9 cellular contexts compared by ENCODE assay signal in genomic region chr11:73271936-73272679, GRCh38. TPM values are rescaled to one million over a fixed set of nuclear protein-coding genes. Genes with fewer than 3 reads are reported as not detected.
A peak's percentile ranks its signal among the peaks of the same experiment; 100 is the strongest.
DNase-seq lines count a peak whose midpoint lies in the region; ATAC-seq, FAIRE-seq and TF ChIP-seq lines count a peak whose summit lies in the region.
"Had no signal": no experiment of that assay in that cellular context is flagged by ENCODE, and none has a peak within 500 bp of the region (broad histone marks: within the 10 kb centered on the region; RNA-seq: fewer than 3 reads in every experiment).

TSS of gene P2RY6 (plus strand) at chr11:73272338. CDS start at chr11:73296519, 24,181 bp downstream.

- H3K4me3 ChIP-seq in MM.1S (ENCODE audit: low read length) (peak within 1 kb of the TSS; percentile 48), brain microvascular endothelial cell (ENCODE audit: low read depth, low read length) (no peak within 1 kb of the TSS)

- no peaks in the 10 kb centered on the region for H4K20me1 ChIP-seq in MM.1S (ENCODE audit: insufficient read depth, low read length)

- H3K9ac ChIP-seq in MM.1S (ENCODE audit: low read length) = peak within 1 kb of the TSS; percentile 69

- DNase-seq in COLO829 (ENCODE audit: low spot score) (peak; percentile 47), MM.1S (peak; percentile 87), WTC11 (ENCODE audit: low spot score) (peak; percentile 13), kidney tubule cell (ENCODE audit: low spot score) (peak; percentile 62), brain microvascular endothelial cell (no peak), GM19239 (ENCODE audit: insufficient read length, low spot score) (no peak)
- no peak for DNase-seq in stimulated activated naive CD8-positive, alpha-beta T cell treated with anti-CD3 and anti-CD28 coated beads, Interleukin-15, Interleukin-2, amounts not matched to agents 100 U/mL and 50 U/mL, for 24 hours
- DNase-seq in stimulated activated effector memory CD8-positive, alpha-beta T cell treated with anti-CD3 and anti-CD28 coated beads, Interleukin-12 subunit alpha, Interleukin-12 subunit beta, amount 100 ng/mL, for 72 hours (ENCODE audit: low spot score in 2 of 2) = no peak

- H3K27me3 ChIP-seq in MM.1S (replicated peaks; ENCODE audit: insufficient read depth, low read length) (no peaks in the 10 kb centered on the region), brain microvascular endothelial cell (replicated peaks) (no peaks in the 10 kb centered on the region)

- H3K9me2 ChIP-seq in MM.1S (replicated peaks; ENCODE audit: insufficient read depth, low read length) = no peaks in the 10 kb centered on the region

- no peaks in the 10 kb centered on the region for H3K9me3 Mint-ChIP-seq in WTC11
- H3K9me3 Mint-ChIP-seq in stimulated activated effector memory CD8-positive, alpha-beta T cell treated with anti-CD3 and anti-CD28 coated beads, Interleukin-12 subunit alpha, Interleukin-12 subunit beta, amount 100 ng/mL, for 72 hours = no peaks in the 10 kb centered on the region
- H3K9me3 Mint-ChIP-seq: activated naive CD4-positive, alpha-beta T cell treated with anti-CD3 and anti-CD28 coated beads, Interleukin-2, amount 50 U/mL, for 24 hours had no signal

- POLR2A ChIA-PET in WTC11 (lab: Charles Lee) = interaction anchor here (0.5 kb wide), 1 partner anchor 65 kb away, joined by 3 read pairs; no protein-coding TSS in a partner anchor

- H2AFZ ChIP-seq in MM.1S (ENCODE audit: low read length) = peak within 1 kb of the TSS; percentile 37; the same call in 1 of the 2 replicates

- peaks cover 34% of the 10 kb centered on the region for H3K4me1 Mint-ChIP-seq in WTC11
- H3K4me1 Mint-ChIP-seq in stimulated activated effector memory CD8-positive, alpha-beta T cell treated with anti-CD3 and anti-CD28 coated beads, Interleukin-12 subunit alpha, Interleukin-12 subunit beta, amount 100 ng/mL, for 72 hours = no peaks in the 10 kb centered on the region
- H3K4me1 Mint-ChIP-seq: activated naive CD4-positive, alpha-beta T cell treated with anti-CD3 and anti-CD28 coated beads, Interleukin-2, amount 50 U/mL, for 24 hours had no signal

- TF ChIP-seq CTCF in MM.1S (IDR thresholded peaks at IDR 0.05; ENCODE audit: low read length) (no peak), WTC11 (IDR thresholded peaks at IDR 0.05) (no peak), brain microvascular endothelial cell (IDR thresholded peaks at IDR 0.05; ENCODE audit: low read depth, low read length, missing control alignments) (no peak)

- no peak within 1 kb of the TSS; the same call in 1 of the 2 replicates for H3K27ac Mint-ChIP-seq in WTC11
- no peak within 1 kb of the TSS for H3K27ac Mint-ChIP-seq in stimulated activated effector memory CD8-positive, alpha-beta T cell treated with anti-CD3 and anti-CD28 coated beads, Interleukin-12 subunit alpha, Interleukin-12 subunit beta, amount 100 ng/mL, for 72 hours
- H3K27ac Mint-ChIP-seq: activated naive CD4-positive, alpha-beta T cell treated with anti-CD3 and anti-CD28 coated beads, Interleukin-2, amount 50 U/mL, for 24 hours had no signal

- H3K27ac ChIP-seq in MM.1S (ENCODE audit: low read length) = peak within 1 kb of the TSS; percentile 95
- no peak within 1 kb of the TSS for H3K27ac ChIP-seq in brain microvascular endothelial cell

- H3K79me2 ChIP-seq in MM.1S (ENCODE audit: low read length) = no peaks in the 10 kb centered on the region

- no peaks in the 10 kb centered on the region for H3K9me3 ChIP-seq in MM.1S (replicated peaks; ENCODE audit: insufficient read depth, low read length)

- peaks cover 46% of the 10 kb centered on the region for H3K4me1 ChIP-seq in MM.1S (ENCODE audit: low read length)

- in situ Hi-C loops in brain microvascular endothelial cell (cut with HindIII; ENCODE audit: low pct_ligation_motif_present, low sequenced_read_pairs) = no loop called here

- H3K4me2 ChIP-seq in MM.1S (ENCODE audit: low read depth, low read length) = peak within 1 kb of the TSS; percentile 74

- H3K27me3 Mint-ChIP-seq in WTC11 (ENCODE audit: low read depth) = peaks cover under 1% of the 10 kb centered on the region; the same call in 1 of the 2 replicates
- H3K27me3 Mint-ChIP-seq: activated naive CD4-positive, alpha-beta T cell treated with anti-CD3 and anti-CD28 coated beads, Interleukin-2, amount 50 U/mL, for 24 hours had no signal

- no peaks in the 10 kb centered on the region for H3K36me3 Mint-ChIP-seq in WTC11
- peaks cover 4% of the 10 kb centered on the region for H3K36me3 Mint-ChIP-seq in stimulated activated effector memory CD8-positive, alpha-beta T cell treated with anti-CD3 and anti-CD28 coated beads, Interleukin-12 subunit alpha, Interleukin-12 subunit beta, amount 100 ng/mL, for 72 hours
- H3K36me3 Mint-ChIP-seq: activated naive CD4-positive, alpha-beta T cell treated with anti-CD3 and anti-CD28 coated beads, Interleukin-2, amount 50 U/mL, for 24 hours had no signal

- CTCF ChIA-PET in WTC11 (lab: Charles Lee) = interaction anchor here (0.7 to 5.0 kb wide), 9 partner anchors 21 to 354 kb away, joined by 3 to 22 read pairs (median 3); partner anchors contain the start of gene ARHGEF17

- H3K36me3 ChIP-seq in MM.1S (replicated peaks; ENCODE audit: insufficient read depth, low read length) = no peaks in the 10 kb centered on the region
- no peaks in the 10 kb centered on the region for H3K36me3 ChIP-seq in brain microvascular endothelial cell (replicated peaks)

- no peak within 1 kb of the TSS for H3K4me3 Mint-ChIP-seq in WTC11
- H3K4me3 Mint-ChIP-seq in stimulated activated effector memory CD8-positive, alpha-beta T cell treated with anti-CD3 and anti-CD28 coated beads, Interleukin-12 subunit alpha, Interleukin-12 subunit beta, amount 100 ng/mL, for 72 hours = no peak within 1 kb of the TSS
- H3K4me3 Mint-ChIP-seq: activated naive CD4-positive, alpha-beta T cell treated with anti-CD3 and anti-CD28 coated beads, Interleukin-2, amount 50 U/mL, for 24 hours had no signal

- ATAC-seq in WTC11 = no peak; the same call in 1 of the 2 replicates
- ATAC-seq in stimulated activated naive CD8-positive, alpha-beta T cell treated with anti-CD3 and anti-CD28 coated beads, Interleukin-15, Interleukin-2, amounts not matched to agents 100 U/mL and 50 U/mL, for 24 hours = no peak
- ATAC-seq in stimulated activated effector memory CD8-positive, alpha-beta T cell treated with anti-CD3 and anti-CD28 coated beads, Interleukin-12 subunit alpha, Interleukin-12 subunit beta, amount 100 ng/mL, for 72 hours = no peak

- peaks cover 40% of the 10 kb centered on the region for H3F3A ChIP-seq in MM.1S (ENCODE audit: insufficient read depth, low read length)

- FAIRE-seq in GM19239 (lab: Jason Lieb, UNC) = no peak

TF ChIP-seq in WTC11, 78 proteins besides CTCF, POLR2A, EP300 and RAD21:
- no peak for TF ChIP-seq HMGA2 (CRISPR knock-in tag; IDR thresholded peaks at IDR 0.05)
- TF ChIP-seq ZNF317 (CRISPR knock-in tag; IDR thresholded peaks at IDR 0.05; ENCODE audit: borderline replicate concordance, low read depth) = peak; percentile 66; the same call in 1 of the 2 replicates

RNA-seq across cellular contexts. Expression of gene P2RY6, which starts in this region (rescaled TPM):
- 0.11 to 0.16 TPM in 2 of 3 replicates, not detected in the other for total RNA-seq in WTC11 (2021)

Comparison
In these comparisons a context has a peak if more than half of its experiments do, and no peak if none do; other contexts are left out.
1. Peak in DNase-seq in WTC11; RNA of the gene not detected or under 1 TPM.
2. DNase-seq: peak in COLO829 (single experiment), MM.1S (single experiment) and kidney tubule cell (single experiment); none in brain microvascular endothelial cell (single experiment), stimulated activated naive CD8-positive, alpha-beta T cell treated with anti-CD3 and anti-CD28 coated beads, Interleukin-15, Interleukin-2, amounts not matched to agents 100 U/mL and 50 U/mL, for 24 hours (single experiment), stimulated activated effector memory CD8-positive, alpha-beta T cell treated with anti-CD3 and anti-CD28 coated beads, Interleukin-12 subunit alpha, Interleukin-12 subunit beta, amount 100 ng/mL, for 72 hours (0 of 2) and GM19239 (single experiment).